8 cellular contexts compared by ENCODE assay signal in the genomic region with DNA sequence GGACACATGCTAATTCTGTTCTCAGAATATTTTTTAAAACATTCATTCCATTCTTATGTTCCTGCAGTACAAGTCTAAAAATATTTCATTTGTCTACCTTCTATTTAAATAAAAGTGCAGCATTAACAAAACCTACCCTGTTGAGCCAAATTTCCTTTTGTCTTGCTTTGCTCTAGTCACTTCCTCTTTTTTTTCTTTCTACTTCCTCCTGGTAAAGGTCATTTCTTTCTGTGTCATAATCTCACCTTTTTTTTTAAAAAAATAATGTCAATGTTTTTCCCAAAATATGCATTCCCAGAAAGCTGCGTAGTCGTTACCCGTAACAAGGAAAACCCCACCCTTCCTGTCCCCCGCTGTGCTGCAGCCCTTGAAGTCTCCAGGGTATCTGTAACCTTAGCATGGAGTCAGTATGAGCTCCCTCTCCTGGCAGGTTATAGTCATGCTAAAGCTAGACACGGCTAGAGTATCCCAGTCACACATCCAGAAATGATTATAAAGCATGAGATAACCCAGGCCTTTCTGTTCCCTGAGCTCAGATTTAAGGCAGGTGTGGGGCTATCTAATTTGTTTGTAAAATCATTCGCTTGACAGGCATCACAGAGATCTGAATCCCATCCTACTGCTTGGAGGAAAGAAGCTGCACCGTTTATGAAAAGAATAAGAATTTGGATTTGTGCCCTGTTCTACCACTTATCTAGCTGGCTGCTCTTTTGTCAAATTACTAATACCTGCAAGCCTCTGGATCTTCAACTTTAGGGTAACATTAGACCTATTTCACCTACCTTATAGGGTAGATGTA. TPM values are rescaled to one million over a fixed set of nuclear protein-coding genes. Genes with fewer than 3 reads are reported as not detected.
A peak's percentile ranks its signal among the peaks of the same experiment; 100 is the strongest.
DNase-seq lines count a peak whose midpoint lies in the region; ATAC-seq and TF ChIP-seq lines count a peak whose summit lies in the region.

No MANE protein-coding gene starts in this region.

- H3K23ac ChIP-seq in trophoblast cell (ENCODE audit: low read length), result no peak overlapping the region

- H3K27ac Mint-ChIP-seq in activated naive CD4-positive, alpha-beta T cell treated with anti-CD3 and anti-CD28 coated beads, Interleukin-2, amount 50 U/mL, for 24 hours, result peak overlapping the region; percentile 89

- H2BK5ac ChIP-seq in trophoblast cell (ENCODE audit: low read depth, low read length, poor library complexity), result no peak overlapping the region

- no peak overlapping the region for H3K9ac ChIP-seq in trophoblast cell (ENCODE audit: low read length)

- POLR2A ChIA-PET in HEK293T (lab: Yijun Ruan, JAX), result interaction anchor here (0.6 to 1.0 kb wide), 2 partner anchors 53 to 124 kb away, joined by 3 to 7 read pairs; partner anchors contain the start of gene PICALM

- no peaks in the 10 kb centered on the region for H3K36me3 ChIP-seq in MG63
- H3K36me3 ChIP-seq in cardiac muscle cell, result no peaks in the 10 kb centered on the region
- H3K36me3 ChIP-seq in trophoblast cell (ENCODE audit: control insufficient read depth in 1 of 2, insufficient read depth in 2 of 2, low read length in 2 of 2), result no peaks in the 10 kb centered on the region
- no peaks in the 10 kb centered on the region for H3K36me3 ChIP-seq in aorta (ENCODE audit: control insufficient read depth in 1 of 2, insufficient read depth in 2 of 2, low read length in 1 of 2)

- H3K27ac ChIP-seq in cardiac muscle cell, result no peak overlapping the region
- H3K27ac ChIP-seq in trophoblast cell (ENCODE audit: low read depth, low read length), result no peak overlapping the region
- H3K27ac ChIP-seq in aorta (ENCODE audit: low read depth in 1 of 2, low read length in 2 of 2), result no peak overlapping the region

- H3K27me3 ChIP-seq in MG63 (no peaks in the 10 kb centered on the region), cardiac muscle cell (peaks cover under 1% of the 10 kb centered on the region), trophoblast cell (ENCODE audit: insufficient read depth, low read length) (no peaks in the 10 kb centered on the region), aorta (ENCODE audit: control insufficient read depth in 1 of 2, insufficient read depth in 2 of 2, low read length in 1 of 2) (no peaks in the 10 kb centered on the region)

- no peak overlapping the region for H3K14ac ChIP-seq in trophoblast cell (ENCODE audit: low read length)

- TF ChIP-seq CTCF in GM12801 (IDR thresholded peaks at IDR 0.05; ENCODE audit: extremely low read depth, insufficient read length) (peak; percentile 85), cardiac muscle cell (IDR thresholded peaks at IDR 0.05; ENCODE audit: low read depth, low read length) (peak; percentile 73)

- peaks cover 2% of the 10 kb centered on the region for H3K27me3 Mint-ChIP-seq in activated naive CD4-positive, alpha-beta T cell treated with anti-CD3 and anti-CD28 coated beads, Interleukin-2, amount 50 U/mL, for 24 hours

- H3K79me1 ChIP-seq in trophoblast cell (ENCODE audit: low read length), result no peaks in the 10 kb centered on the region

- H3K36me3 Mint-ChIP-seq in activated naive CD4-positive, alpha-beta T cell treated with anti-CD3 and anti-CD28 coated beads, Interleukin-2, amount 50 U/mL, for 24 hours, result no peaks in the 10 kb centered on the region

- no peak overlapping the region for H3K18ac ChIP-seq in trophoblast cell (ENCODE audit: low read length)

- H2AFZ ChIP-seq in trophoblast cell (ENCODE audit: insufficient read depth, low read length, poor library complexity), result no peak overlapping the region

- no peak overlapping the region for H4K12ac ChIP-seq in trophoblast cell (ENCODE audit: low read depth, low read length)

- H2AK5ac ChIP-seq in trophoblast cell (ENCODE audit: low read length), result no peak overlapping the region

- H3K4me3 Mint-ChIP-seq in activated naive CD4-positive, alpha-beta T cell treated with anti-CD3 and anti-CD28 coated beads, Interleukin-2, amount 50 U/mL, for 24 hours, result peak overlapping the region; percentile 92

- no CpG with 5 or more reads among the region's 7 CpGs for WGBS in trophoblast cell (ENCODE audit: extremely low coverage, insufficient coverage, insufficient read length)
- 13 to 16% methylated on average over 7 of the region's 7 CpGs for WGBS in aorta, 2 donors

- H3K9me3 ChIP-seq in MG63, result no peaks in the 10 kb centered on the region
- no peaks in the 10 kb centered on the region for H3K9me3 ChIP-seq in cardiac muscle cell (ENCODE audit: low read depth)
- H3K9me3 ChIP-seq in trophoblast cell (ENCODE audit: insufficient read depth, low read depth, low read length), result no peaks in the 10 kb centered on the region
- H3K9me3 ChIP-seq in aorta (ENCODE audit: control insufficient read depth, low read length), result no peaks in the 10 kb centered on the region

- H3K4me1 ChIP-seq in cardiac muscle cell (ENCODE audit: low read depth), result no peaks in the 10 kb centered on the region
- peaks cover 3 to 5% of the 10 kb centered on the region in 2 experiments for H3K4me1 ChIP-seq in trophoblast cell (ENCODE audit: control insufficient read depth in 1 of 2, insufficient read depth in 2 of 2, low read length in 2 of 2)
- no peaks in the 10 kb centered on the region for H3K4me1 ChIP-seq in aorta (ENCODE audit: control insufficient read depth in 1 of 2, insufficient read depth in 2 of 2, low read length in 2 of 2)

- H2BK120ac ChIP-seq in trophoblast cell (ENCODE audit: insufficient read depth, low read length, poor library complexity), result no peak overlapping the region

- peaks cover 16% of the 10 kb centered on the region for H3K4me1 Mint-ChIP-seq in activated naive CD4-positive, alpha-beta T cell treated with anti-CD3 and anti-CD28 coated beads, Interleukin-2, amount 50 U/mL, for 24 hours

- H3K4me3 ChIP-seq in MG63 (peak overlapping the region; percentile 2; the same call in 1 of the 2 replicates), cardiac muscle cell (peak overlapping the region; percentile 22), trophoblast cell (ENCODE audit: low read depth, low read length) (no peak overlapping the region), aorta (ENCODE audit: low read length in 2 of 2) (no peak overlapping the region)

- H3K9me3 Mint-ChIP-seq in activated naive CD4-positive, alpha-beta T cell treated with anti-CD3 and anti-CD28 coated beads, Interleukin-2, amount 50 U/mL, for 24 hours, result no peaks in the 10 kb centered on the region

- H3K4ac ChIP-seq in trophoblast cell (ENCODE audit: low read depth, low read length), result no peak overlapping the region

- intact Hi-C loops in aorta (cut with DNase I), result loop anchor here (1.0 to 5.0 kb wide), 3 partner anchors 19 to 151 kb away; partner anchors contain the start of gene PICALM (in 1 of the 2)

- no peak overlapping the region for H2BK12ac ChIP-seq in trophoblast cell (ENCODE audit: low read length)

- no peaks in the 10 kb centered on the region for H3K79me2 ChIP-seq in trophoblast cell (ENCODE audit: control insufficient read depth, insufficient read depth, low read length, poor library complexity)

- ATAC-seq in aorta (ENCODE audit: low FRiP score), result peak; percentile 94

- peak overlapping the region; percentile 41 for H3K4me2 ChIP-seq in trophoblast cell (ENCODE audit: low read length)

- no peak overlapping the region for H4K91ac ChIP-seq in trophoblast cell (ENCODE audit: low read depth, low read length)

- CTCF ChIA-PET in HEK293T (lab: Yijun Ruan, JAX), result interaction anchor here (0.6 to 1.8 kb wide), 15 partner anchors 9 to 162 kb away, joined by 3 to 9 read pairs (median 4); no protein-coding TSS in a partner anchor

- DNase-seq in HEK293T (ENCODE audit: extremely low spot score) (peak; percentile 83), MG63 (peak; percentile 88), SIG-M5 treated with dmso at 0.1 percent for 504 hours (lab: John Stamatoyannopoulos, UW; ENCODE audit: unreplicated experiment) (peak; percentile 86), cardiac muscle cell (ENCODE audit: low read depth in 1 of 2, low spot score in 1 of 2) (peak; percentile 83 to 90), trophoblast cell (peak; percentile 63 to 84), aorta (peak; percentile 80 to 82)

- no peak overlapping the region for H4K8ac ChIP-seq in trophoblast cell (ENCODE audit: low read depth, low read length)

TF ChIP-seq in HEK293T, 16 proteins besides CTCF, POLR2A, EP300 and RAD21:
- TF ChIP-seq NFRKB (IDR thresholded peaks at IDR 0.05) (no peak), SUZ12 (IDR thresholded peaks at IDR 0.05) (no peak), ZNF384 (IDR thresholded peaks at IDR 0.05) (no peak), HDGF (IDR thresholded peaks at IDR 0.05; ENCODE audit: borderline replicate concordance) (no peak), SP1 (IDR thresholded peaks at IDR 0.05) (no peak), LEF1 (IDR thresholded peaks at IDR 0.05; ENCODE audit: borderline replicate concordance) (no peak), L3MBTL2 (conservative IDR thresholded peaks at IDR 0.05) (no peak), TARDBP (IDR thresholded peaks at IDR 0.05) (no peak)

RNA-seq across cellular contexts. Expression of gene EED, which starts 51.1 kb away (rescaled TPM):
- 18.6 and 39.0 TPM in 2 replicates for total RNA-seq in MG63 (2014; rRNA removed; shearing (Covaris generic); ENCODE audit: low replicate concordance)
- total RNA-seq in cardiac muscle cell (15.7 and 24.0 TPM in 2 replicates), aorta (10 to 100 TPM; 22.0 to 26.5 TPM)
- polyA plus RNA-seq in cardiac muscle cell (30.1 and 50.4 TPM in 2 replicates), aorta (10 to 100 TPM; 14.5 to 16.0 TPM)
- 18.9 and 20.8 TPM in 2 replicates for polyA plus RNA-seq in trophoblast cell (2013)

Comparison
In these comparisons a context has a peak if more than half of its experiments do, and no peak if none do; other contexts are left out.
1. H3K4me3 ChIP-seq: peak in MG63 (single experiment) and cardiac muscle cell (single experiment); none in trophoblast cell (single experiment) and aorta (0 of 2).
2. Peak in every context shown above with its lines, with median percentiles within 50 percentile points of each other: DNase-seq.